1 cellular context compared by ENCODE assay signal in the genomic region with DNA sequence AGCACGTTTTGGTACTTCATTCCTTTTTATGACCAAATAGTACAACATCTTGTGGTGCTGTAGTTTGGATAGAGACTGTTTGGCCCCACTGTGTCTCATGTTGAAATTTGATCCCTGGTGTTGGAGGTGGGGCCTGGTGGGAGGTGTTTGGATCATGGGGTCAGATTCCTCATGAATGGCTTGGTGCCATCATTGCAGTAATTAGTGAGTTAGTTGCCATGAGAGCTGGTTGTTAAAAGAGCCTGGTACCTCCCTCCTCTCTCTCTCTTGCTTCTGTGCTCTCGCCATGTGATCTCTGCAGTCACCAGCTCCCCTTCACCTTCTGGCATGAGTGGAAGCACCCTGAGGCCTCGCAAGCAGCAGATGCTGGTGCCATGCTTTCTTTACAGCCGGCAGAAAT.
TF ChIP-seq lines count a peak whose summit lies in the region.

No MANE protein-coding gene starts in this region.

TF ChIP-seq in HepG2, 621 proteins besides CTCF, POLR2A, EP300 and RAD21 (continued from another document):
- TF ChIP-seq TCF7L2 (IDR thresholded peaks at IDR 0.05; ENCODE audit: low read depth, low read length), result no peak
- TF ChIP-seq, protein P1, sequence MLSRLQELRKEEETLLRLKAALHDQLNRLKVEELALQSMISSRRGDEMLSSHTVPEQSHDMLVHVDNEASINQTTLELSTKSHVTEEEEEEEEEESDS (CRISPR knock-in tag; IDR thresholded peaks at IDR 0.05; ENCODE audit: borderline replicate concordance), result no peak
- TF ChIP-seq, protein P2, sequence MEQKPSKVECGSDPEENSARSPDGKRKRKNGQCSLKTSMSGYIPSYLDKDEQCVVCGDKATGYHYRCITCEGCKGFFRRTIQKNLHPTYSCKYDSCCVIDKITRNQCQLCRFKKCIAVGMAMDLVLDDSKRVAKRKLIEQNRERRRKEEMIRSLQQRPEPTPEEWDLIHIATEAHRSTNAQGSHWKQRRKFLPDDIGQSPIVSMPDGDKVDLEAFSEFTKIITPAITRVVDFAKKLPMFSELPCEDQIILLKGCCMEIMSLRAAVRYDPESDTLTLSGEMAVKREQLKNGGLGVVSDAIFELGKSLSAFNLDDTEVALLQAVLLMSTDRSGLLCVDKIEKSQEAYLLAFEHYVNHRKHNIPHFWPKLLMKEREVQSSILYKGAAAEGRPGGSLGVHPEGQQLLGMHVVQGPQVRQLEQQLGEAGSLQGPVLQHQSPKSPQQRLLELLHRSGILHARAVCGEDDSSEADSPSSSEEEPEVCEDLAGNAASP (CRISPR knock-in tag; IDR thresholded peaks at IDR 0.05; ENCODE audit: borderline replicate concordance), result no peak
- TF ChIP-seq MEF2D (CRISPR knock-in tag; IDR thresholded peaks at IDR 0.05), result no peak
- no peak for TF ChIP-seq RNF2 (conservative IDR thresholded peaks at IDR 0.05; ENCODE audit: low read depth)
- TF ChIP-seq TBX3 (IDR thresholded peaks at IDR 0.05; ENCODE audit: borderline replicate concordance), result no peak
- TF ChIP-seq, protein P3, sequence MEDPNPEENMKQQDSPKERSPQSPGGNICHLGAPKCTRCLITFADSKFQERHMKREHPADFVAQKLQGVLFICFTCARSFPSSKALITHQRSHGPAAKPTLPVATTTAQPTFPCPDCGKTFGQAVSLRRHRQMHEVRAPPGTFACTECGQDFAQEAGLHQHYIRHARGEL (CRISPR knock-in tag; IDR thresholded peaks at IDR 0.05), result no peak
- TF ChIP-seq, protein P4, sequence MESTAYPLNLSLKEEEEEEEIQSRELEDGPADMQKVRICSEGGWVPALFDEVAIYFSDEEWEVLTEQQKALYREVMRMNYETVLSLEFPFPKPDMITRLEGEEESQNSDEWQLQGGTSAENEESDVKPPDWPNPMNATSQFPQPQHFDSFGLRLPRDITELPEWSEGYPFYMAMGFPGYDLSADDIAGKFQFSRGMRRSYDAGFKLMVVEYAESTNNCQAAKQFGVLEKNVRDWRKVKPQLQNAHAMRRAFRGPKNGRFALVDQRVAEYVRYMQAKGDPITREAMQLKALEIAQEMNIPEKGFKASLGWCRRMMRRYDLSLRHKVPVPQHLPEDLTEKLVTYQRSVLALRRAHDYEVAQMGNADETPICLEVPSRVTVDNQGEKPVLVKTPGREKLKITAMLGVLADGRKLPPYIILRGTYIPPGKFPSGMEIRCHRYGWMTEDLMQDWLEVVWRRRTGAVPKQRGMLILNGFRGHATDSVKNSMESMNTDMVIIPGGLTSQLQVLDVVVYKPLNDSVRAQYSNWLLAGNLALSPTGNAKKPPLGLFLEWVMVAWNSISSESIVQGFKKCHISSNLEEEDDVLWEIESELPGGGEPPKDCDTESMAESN (CRISPR knock-in tag; conservative IDR thresholded peaks at IDR 0.05), result no peak
- no peak for TF ChIP-seq ZC3H4 (CRISPR knock-in tag; IDR thresholded peaks at IDR 0.05; ENCODE audit: borderline replicate concordance)
- TF ChIP-seq, protein P5, sequence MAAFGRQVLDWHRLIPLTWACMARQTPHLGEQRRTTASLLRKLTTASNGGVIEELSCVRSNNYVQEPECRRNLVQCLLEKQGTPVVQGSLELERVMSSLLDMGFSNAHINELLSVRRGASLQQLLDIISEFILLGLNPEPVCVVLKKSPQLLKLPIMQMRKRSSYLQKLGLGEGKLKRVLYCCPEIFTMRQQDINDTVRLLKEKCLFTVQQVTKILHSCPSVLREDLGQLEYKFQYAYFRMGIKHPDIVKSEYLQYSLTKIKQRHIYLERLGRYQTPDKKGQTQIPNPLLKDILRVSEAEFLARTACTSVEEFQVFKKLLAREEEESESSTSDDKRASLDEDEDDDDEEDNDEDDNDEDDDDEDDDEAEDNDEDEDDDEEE (CRISPR knock-in tag; IDR thresholded peaks at IDR 0.05), result no peak
